Comparison of ENCODE assay signal across 8 cellular contexts in the genomic region with DNA sequence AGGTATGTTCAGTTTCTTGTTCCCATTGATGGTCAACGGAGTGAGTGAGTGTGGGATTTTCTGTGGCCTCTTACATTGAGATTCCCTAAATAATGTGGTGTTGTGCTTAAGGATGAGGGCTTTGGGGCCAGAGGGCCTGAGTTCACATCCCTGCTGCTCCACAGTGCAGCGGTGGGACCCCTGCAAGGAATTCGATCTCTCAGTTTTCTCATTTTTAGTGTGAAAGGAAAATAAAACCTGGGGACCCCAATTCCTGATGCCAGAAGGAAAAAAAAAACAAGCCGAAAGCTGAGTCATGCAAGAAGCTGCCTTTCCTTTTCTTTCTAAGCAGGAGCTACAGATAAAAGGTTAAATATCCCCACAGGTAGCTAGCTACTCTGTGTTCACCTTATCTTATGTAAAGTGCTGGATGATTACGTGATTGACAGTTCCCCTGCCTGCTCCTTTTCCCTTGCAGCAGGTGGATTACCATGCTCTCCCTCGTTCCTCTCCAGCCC.
DNase-seq lines count a peak whose midpoint lies in the region; ATAC-seq and TF ChIP-seq lines count a peak whose summit lies in the region.

No MANE protein-coding gene starts in this region.

- H3K4me3 Mint-ChIP-seq in natural killer cell = peak overlapping the region; percentile 73

- TF ChIP-seq CTCF in AG09309 (IDR thresholded peaks at IDR 0.05; ENCODE audit: control insufficient read depth, insufficient read depth, low read depth, low read length, missing control alignments) (no peak), brain microvascular endothelial cell (IDR thresholded peaks at IDR 0.05; ENCODE audit: low read depth, low read length, missing control alignments) (no peak), natural killer cell (IDR thresholded peaks at IDR 0.05) (no peak)

- DNase-seq in AG09309 (ENCODE audit: low read depth) (no peak), brain microvascular endothelial cell (no peak), natural killer cell (no peak), kidney glomerular epithelial cell (lab: John Stamatoyannopoulos, UW) (no peak)
- no peak for DNase-seq in stimulated activated naive CD4-positive, alpha-beta T cell treated with Interleukin-2 at 50 U/mL for 16 hours (lab: John Stamatoyannopoulos, UW)
- no peak for DNase-seq in stimulated activated CD4-positive, alpha-beta T cell treated with anti-CD3 and anti-CD28 coated beads, Interleukin-4, amount 100 ng/mL, for 1 hour

- no peaks in the 10 kb centered on the region for H3K36me3 ChIP-seq in brain microvascular endothelial cell (replicated peaks)

- ATAC-seq in HG03432 (IDR thresholded peaks at IDR 0.05; ENCODE audit: unreplicated experiment) (peak; percentile 22), natural killer cell (no peak), GM21526 (IDR thresholded peaks at IDR 0.05; ENCODE audit: low FRiP score, unreplicated experiment) (no peak)

- H3K27me3 ChIP-seq in brain microvascular endothelial cell (replicated peaks) = no peaks in the 10 kb centered on the region

- intact Hi-C loops in natural killer cell (cut with micrococcal nuclease) = no loop called here

- no peaks in the 10 kb centered on the region for H3K27me3 Mint-ChIP-seq in natural killer cell (ENCODE audit: low read depth in 2 of 2)

- peak overlapping the region; percentile 84 to 94 for H3K27ac Mint-ChIP-seq in natural killer cell

- no peaks in the 10 kb centered on the region for H3K36me3 Mint-ChIP-seq in natural killer cell

- peaks cover 15 to 16% of the 10 kb centered on the region in 2 donors for H3K4me1 Mint-ChIP-seq in natural killer cell

- H3K9me3 Mint-ChIP-seq in natural killer cell = no peaks in the 10 kb centered on the region

- peak overlapping the region; percentile 50 for H3K27ac ChIP-seq in brain microvascular endothelial cell

- H3K4me3 ChIP-seq in AG09309 (ENCODE audit: control insufficient read depth, low read depth, low read length) = peak overlapping the region; percentile 24
- no peak overlapping the region for H3K4me3 ChIP-seq in brain microvascular endothelial cell (ENCODE audit: low read depth, low read length)

- in situ Hi-C loops in brain microvascular endothelial cell (cut with HindIII; ENCODE audit: low pct_ligation_motif_present, low sequenced_read_pairs) = no loop called here
